In genomic region chr11:57300785-57301184, GRCh38 we compare ENCODE assay signal across 27 cellular contexts. TPM values are rescaled to one million over a fixed set of nuclear protein-coding genes. Genes with fewer than 3 reads are reported as not detected.
A peak's percentile ranks its signal among the peaks of the same experiment; 100 is the strongest.
DNase-seq lines count a peak whose midpoint lies in the region; ATAC-seq and TF ChIP-seq lines count a peak whose summit lies in the region.
"Had no signal": no experiment of that assay in that cellular context is flagged by ENCODE, and none has a peak within 500 bp of the region (broad histone marks: within the 10 kb centered on the region; RNA-seq: fewer than 3 reads in every experiment).

No MANE protein-coding gene starts in this region.

- ATAC-seq in naive thymus-derived CD4-positive, alpha-beta T cell = no peak
- ATAC-seq in HG03378 (IDR thresholded peaks at IDR 0.05; ENCODE audit: unreplicated experiment) = no peak
- ATAC-seq: GM12878 had no signal

- peaks cover 0 to 40% (median 0%) of the 10 kb centered on the region in 3 experiments for H3K36me3 ChIP-seq in naive thymus-derived CD4-positive, alpha-beta T cell (ENCODE audit: control insufficient read depth in 2 of 3, insufficient read depth in 3 of 3, low read length in 3 of 3)

- intact Hi-C loops in naive thymus-derived CD4-positive, alpha-beta T cell (cut with micrococcal nuclease) = no loop called here
- intact Hi-C loops in activated T-helper 2 cell treated with anti-CD3 and anti-CD28 coated beads, Interferon-gamma antibody, Interleukin-2, Interleukin-4, amounts not matched to agents 10 μg/mL and 5 μg/mL and 100 μg/mL, durations not matched to agents 14 hours and 24 hours and 36 hours (cut with micrococcal nuclease) = no loop called here

- in situ Hi-C loops in GM13976 (cut with MboI; ENCODE audit: low sequenced_read_pairs, unreplicated experiment) = no loop called here

- DNase-seq in GM13976 (ENCODE audit: low spot score) (peak; percentile 21), RWPE1 (ENCODE audit: low spot score) (no peak), glutamatergic neuron (no peak)
- DNase-seq in naive thymus-derived CD4-positive, alpha-beta T cell = no peak
- no peak for DNase-seq in activated T-helper 2 cell treated with anti-CD3 and anti-CD28 coated beads, Interferon-gamma antibody, Interleukin-2, Interleukin-4, amounts not matched to agents 10 μg/mL and 5 μg/mL and 100 μg/mL, durations not matched to agents 14 hours and 24 hours and 36 hours (ENCODE audit: low spot score)
- DNase-seq: 8988T; ACHN; BE2C; C1 segment of cervical spinal cord; CD4-positive, alpha-beta memory T cell; CD4-positive, CD25-positive, alpha-beta regulatory T cell; CD8-positive, alpha-beta memory T cell; COR-L47; DMS 273 treated with DMSO at 0.1 percent for 48 hours; DMS153; DMS53; DMS79; DND-41; EL; GDM1 had no signal

- no peak for TF ChIP-seq CTCF in GM13976 (IDR thresholded peaks at IDR 0.05; ENCODE audit: borderline replicate concordance, control extremely low read depth, extremely low read depth, insufficient read depth, missing control alignments)
- no peak for TF ChIP-seq CTCF in RWPE1 (conservative IDR thresholded peaks at IDR 0.05; ENCODE audit: low read depth)
- no peak for TF ChIP-seq CTCF in glutamatergic neuron (IDR thresholded peaks at IDR 0.05; ENCODE audit: partially characterized antibody, unreplicated experiment)

- peak overlapping the region; percentile 97 for H3K27ac ChIP-seq in RWPE1
- no peak overlapping the region for H3K27ac ChIP-seq in naive thymus-derived CD4-positive, alpha-beta T cell (ENCODE audit: low read depth, low read length)
- H3K27ac ChIP-seq: BLaER1 had no signal

- H3K9me3 ChIP-seq in naive thymus-derived CD4-positive, alpha-beta T cell (ENCODE audit: control insufficient read depth in 2 of 3, low read length in 3 of 3) = peaks cover 0 to 19% (median 4%) of the 10 kb centered on the region in 3 experiments
- H3K9me3 ChIP-seq: BE2C had no signal

- POLR2A ChIA-PET in RWPE1 (lab: Yijun Ruan, JAX; ENCODE audit: low non-redundant PET) = no interaction called here
- POLR2A ChIA-PET in naive thymus-derived CD4-positive, alpha-beta T cell (lab: Charles Lee) = no interaction called here

- H3K27me3 ChIP-seq in naive thymus-derived CD4-positive, alpha-beta T cell (ENCODE audit: control insufficient read depth in 2 of 2, insufficient read depth in 2 of 2, low read length in 2 of 2) = no peaks in the 10 kb centered on the region
- H3K27me3 ChIP-seq: BE2C, BLaER1 had no signal

- CTCF ChIA-PET in RWPE1 (lab: Yijun Ruan, JAX) = no interaction called here
- CTCF ChIA-PET in naive thymus-derived CD4-positive, alpha-beta T cell (lab: Charles Lee) = no interaction called here

- H3K9me3 Mint-ChIP-seq in glutamatergic neuron (ENCODE audit: unreplicated experiment) = peaks cover 7% of the 10 kb centered on the region
- peaks cover 0 to 28% (median 13%) of the 10 kb centered on the region in 11 donors for H3K9me3 Mint-ChIP-seq in naive thymus-derived CD4-positive, alpha-beta T cell
- H3K9me3 Mint-ChIP-seq in activated T-helper 2 cell treated with anti-CD3 and anti-CD28 coated beads, Interferon-gamma antibody, Interleukin-2, Interleukin-4, amounts not matched to agents 10 μg/mL and 5 μg/mL and 100 μg/mL, durations not matched to agents 14 hours and 24 hours and 36 hours = peaks cover 7% of the 10 kb centered on the region

- no peaks in the 10 kb centered on the region for H3K4me1 ChIP-seq in naive thymus-derived CD4-positive, alpha-beta T cell (ENCODE audit: control insufficient read depth in 2 of 2, insufficient read depth in 2 of 2, low read length in 2 of 2)
- H3K4me1 ChIP-seq: BE2C had no signal

- H3K36me3 Mint-ChIP-seq in glutamatergic neuron (ENCODE audit: unreplicated experiment) = peaks cover 14% of the 10 kb centered on the region
- peaks cover 20 to 65% (median 47%) of the 10 kb centered on the region in 5 donors for H3K36me3 Mint-ChIP-seq in naive thymus-derived CD4-positive, alpha-beta T cell
- H3K36me3 Mint-ChIP-seq in activated T-helper 2 cell treated with anti-CD3 and anti-CD28 coated beads, Interferon-gamma antibody, Interleukin-2, Interleukin-4, amounts not matched to agents 10 μg/mL and 5 μg/mL and 100 μg/mL, durations not matched to agents 14 hours and 24 hours and 36 hours (ENCODE audit: low read depth) = peaks cover 31% of the 10 kb centered on the region

- H3K4me3 ChIP-seq in naive thymus-derived CD4-positive, alpha-beta T cell (ENCODE audit: low read length) = no peak overlapping the region
- H3K4me3 ChIP-seq: BLaER1, GM12878 had no signal

- H3K27me3 Mint-ChIP-seq in glutamatergic neuron (ENCODE audit: unreplicated experiment) = peaks cover 13% of the 10 kb centered on the region
- peaks cover 0 to 2% (median 0%) of the 10 kb centered on the region in 5 donors for H3K27me3 Mint-ChIP-seq in naive thymus-derived CD4-positive, alpha-beta T cell
- H3K27me3 Mint-ChIP-seq in activated T-helper 2 cell treated with anti-CD3 and anti-CD28 coated beads, Interferon-gamma antibody, Interleukin-2, Interleukin-4, amounts not matched to agents 10 μg/mL and 5 μg/mL and 100 μg/mL, durations not matched to agents 14 hours and 24 hours and 36 hours (ENCODE audit: low read depth) = no peaks in the 10 kb centered on the region
- H3K27me3 Mint-ChIP-seq: CD4-positive, alpha-beta memory T cell; CD4-positive, CD25-positive, alpha-beta regulatory T cell had no signal

- no peak overlapping the region for H3K4me3 Mint-ChIP-seq in glutamatergic neuron (ENCODE audit: unreplicated experiment)
- H3K4me3 Mint-ChIP-seq in naive thymus-derived CD4-positive, alpha-beta T cell = no peak overlapping the region
- H3K4me3 Mint-ChIP-seq in activated T-helper 2 cell treated with anti-CD3 and anti-CD28 coated beads, Interferon-gamma antibody, Interleukin-2, Interleukin-4, amounts not matched to agents 10 μg/mL and 5 μg/mL and 100 μg/mL, durations not matched to agents 14 hours and 24 hours and 36 hours (ENCODE audit: low read depth) = no peak overlapping the region
- H3K4me3 Mint-ChIP-seq: CD14-positive monocyte; CD4-positive, alpha-beta memory T cell; CD4-positive, CD25-positive, alpha-beta regulatory T cell; CD8-positive, alpha-beta memory T cell had no signal

- H3K27ac Mint-ChIP-seq in glutamatergic neuron (ENCODE audit: unreplicated experiment) = peak overlapping the region; percentile 38
- H3K27ac Mint-ChIP-seq in naive thymus-derived CD4-positive, alpha-beta T cell = no peak overlapping the region
- H3K27ac Mint-ChIP-seq in activated T-helper 2 cell treated with anti-CD3 and anti-CD28 coated beads, Interferon-gamma antibody, Interleukin-2, Interleukin-4, amounts not matched to agents 10 μg/mL and 5 μg/mL and 100 μg/mL, durations not matched to agents 14 hours and 24 hours and 36 hours = no peak overlapping the region
- H3K27ac Mint-ChIP-seq: CD14-positive monocyte; CD4-positive, CD25-positive, alpha-beta regulatory T cell had no signal

- H3K4me1 Mint-ChIP-seq in glutamatergic neuron (ENCODE audit: low read depth, unreplicated experiment) = peaks cover 20% of the 10 kb centered on the region
- peaks cover 0 to 4% (median 0%) of the 10 kb centered on the region in 7 donors for H3K4me1 Mint-ChIP-seq in naive thymus-derived CD4-positive, alpha-beta T cell
- H3K4me1 Mint-ChIP-seq in activated T-helper 2 cell treated with anti-CD3 and anti-CD28 coated beads, Interferon-gamma antibody, Interleukin-2, Interleukin-4, amounts not matched to agents 10 μg/mL and 5 μg/mL and 100 μg/mL, durations not matched to agents 14 hours and 24 hours and 36 hours (ENCODE audit: low read depth) = no peaks in the 10 kb centered on the region
- H3K4me1 Mint-ChIP-seq: CD14-positive monocyte; CD8-positive, alpha-beta memory T cell had no signal

RNA-seq across cellular contexts. Expression of gene TNKS1BP1, which starts 24.0 kb away (rescaled TPM):
- 198 TPM for total RNA-seq in glutamatergic neuron (ENCODE audit: unreplicated experiment)
- total RNA-seq in naive thymus-derived CD4-positive, alpha-beta T cell = 10 to 100 TPM; 11.2 to 22.0 (median 15.9) TPM
- 1 to 10 TPM; 2.8 to 7.5 TPM for polyA plus RNA-seq in naive thymus-derived CD4-positive, alpha-beta T cell
- 15.6 and 16.5 TPM in 2 replicates for total RNA-seq in activated T-helper 2 cell treated with anti-CD3 and anti-CD28 coated beads, Interferon-gamma antibody, Interleukin-2, Interleukin-4, amounts not matched to agents 10 μg/mL and 5 μg/mL and 100 μg/mL, durations not matched to agents 14 hours and 24 hours and 36 hours

RNA-seq across cellular contexts. Expression of gene SSRP1, which starts 34.9 kb away (rescaled TPM):
- total RNA-seq in glutamatergic neuron (ENCODE audit: unreplicated experiment) = 91.4 TPM
- total RNA-seq in naive thymus-derived CD4-positive, alpha-beta T cell = 100 to 1,000 TPM in 1 of 5 experiments, 10 to 100 TPM in 4; 46.9 to 146 (median 70.1) TPM
- 10 to 100 TPM; 34.3 to 48.9 TPM for polyA plus RNA-seq in naive thymus-derived CD4-positive, alpha-beta T cell
- total RNA-seq in activated T-helper 2 cell treated with anti-CD3 and anti-CD28 coated beads, Interferon-gamma antibody, Interleukin-2, Interleukin-4, amounts not matched to agents 10 μg/mL and 5 μg/mL and 100 μg/mL, durations not matched to agents 14 hours and 24 hours and 36 hours = 214 and 218 TPM in 2 replicates

RNA-seq across cellular contexts. Expression of gene P2RX3, which starts 37.4 kb away (rescaled TPM):
- total RNA-seq in glutamatergic neuron (ENCODE audit: unreplicated experiment) = 496 TPM
- not detected for total RNA-seq in naive thymus-derived CD4-positive, alpha-beta T cell
- not detected for polyA plus RNA-seq in naive thymus-derived CD4-positive, alpha-beta T cell
- total RNA-seq in activated T-helper 2 cell treated with anti-CD3 and anti-CD28 coated beads, Interferon-gamma antibody, Interleukin-2, Interleukin-4, amounts not matched to agents 10 μg/mL and 5 μg/mL and 100 μg/mL, durations not matched to agents 14 hours and 24 hours and 36 hours = not detected in 2 replicates
- total RNA-seq: A673; CD4-positive, alpha-beta memory T cell; CD4-positive, CD25-positive, alpha-beta regulatory T cell; CD8-positive, alpha-beta memory T cell; Daoy; GM12878 had no signal
- polyA plus RNA-seq: AG04450; CD14-positive monocyte; CD4-positive, alpha-beta memory T cell; CD4-positive, CD25-positive, alpha-beta regulatory T cell; CD8-positive, alpha-beta memory T cell had no signal

Comparison
In these comparisons a context has a peak if more than half of its experiments do, and no peak if none do; other contexts are left out.
1. RNA of gene P2RX3, which starts 37.4 kb away (total RNA-seq): 496 TPM in glutamatergic neuron (single experiment); not detected in naive thymus-derived CD4-positive, alpha-beta T cell and not detected in activated T-helper 2 cell treated with anti-CD3 and anti-CD28 coated beads, Interferon-gamma antibody, Interleukin-2, Interleukin-4, amounts not matched to agents 10 μg/mL and 5 μg/mL and 100 μg/mL, durations not matched to agents 14 hours and 24 hours and 36 hours; every median in the first group is over 100 times any median in the second.